8 cellular contexts compared by ENCODE assay signal in genomic region chr16:71723537-71724319, GRCh38. TPM values are rescaled to one million over a fixed set of nuclear protein-coding genes. Genes with fewer than 3 reads are reported as not detected.
A peak's percentile ranks its signal among the peaks of the same experiment; 100 is the strongest.
DNase-seq lines count a peak whose midpoint lies in the region; ATAC-seq and TF ChIP-seq lines count a peak whose summit lies in the region.

No MANE protein-coding gene starts in this region.

- 0% methylated on average over 17 to 104 of the region's 104 CpGs for WGBS in ovary, 3 donors
- WGBS in thyroid gland, 2 donors, result 0 to 1% methylated on average over 24 of the region's 104 CpGs

- peak overlapping the region; percentile 45 for H3K9ac ChIP-seq in SK-N-MC (ENCODE audit: insufficient read length)

- H3K27me3 ChIP-seq in ovary (no peaks in the 10 kb centered on the region), thyroid gland (no peaks in the 10 kb centered on the region)

- TF ChIP-seq POLR2A in ovary (IDR thresholded peaks at IDR 0.05) (peak; percentile 40), thyroid gland (IDR thresholded peaks at IDR 0.05) (peak in 1 of 2 donors; percentile 79)

- no peak for TF ChIP-seq EP300 in ovary (IDR thresholded peaks at IDR 0.05)

- H3K27ac ChIP-seq in SK-N-MC, result no peak overlapping the region
- H3K27ac ChIP-seq in ovary, result peak overlapping the region; percentile 90 to 95
- peak overlapping the region; percentile 73 to 96 (median 87) for H3K27ac ChIP-seq in thyroid gland

- H3K9me3 ChIP-seq in SK-N-MC (ENCODE audit: low read depth, low read length) (no peaks in the 10 kb centered on the region), ovary (no peaks in the 10 kb centered on the region), thyroid gland (no peaks in the 10 kb centered on the region)

- DNase-seq in EH (ENCODE audit: low read depth) (peak; percentile 70), SK-N-MC (ENCODE audit: low read depth, low spot score) (no peak), head of caudate nucleus (peak; percentile 43 to 92 (median 84)), ovary (peak; percentile 72 to 87 (median 79)), thyroid gland (peak; percentile 82 to 85)
- DNase-seq in Jurkat, Clone E6-1 (ENCODE audit: low read depth, low spot score), result peak; percentile 66
- DNase-seq in activated naive CD4-positive, alpha-beta T cell treated with anti-CD3 and anti-CD28 coated beads, Interleukin-2, amount 50 U/mL, for 16 hours, result peak; percentile 81

- peak; percentile 72 for ATAC-seq in GM21529 (IDR thresholded peaks at IDR 0.05; ENCODE audit: unreplicated experiment)

- peak overlapping the region; percentile 67 for H3K4me3 ChIP-seq in Jurkat, Clone E6-1 (ENCODE audit: low read length)
- H3K4me3 ChIP-seq in SK-N-MC (peak overlapping the region; percentile 79), ovary (peak overlapping the region; percentile 70), thyroid gland (replicated peaks in 1 of 3) (peak overlapping the region; percentile 13 to 95 (median 56))

- peaks cover 4% of the 10 kb centered on the region for H3K4me1 ChIP-seq in ovary (ENCODE audit: insufficient read depth)
- peaks cover 32 to 37% of the 10 kb centered on the region in 2 donors for H3K4me1 ChIP-seq in thyroid gland

- TF ChIP-seq CTCF in ovary (IDR thresholded peaks at IDR 0.05) (no peak), thyroid gland (IDR thresholded peaks at IDR 0.05) (peak in 3 of 6 experiments; percentile 15 to 45 (median 26))

- intact Hi-C loops in head of caudate nucleus (cut with DNase I), result no loop called here
- intact Hi-C loops in ovary (cut with DNase I), result no loop called here
- intact Hi-C loops in thyroid gland (cut with DNase I), result no loop called here

- no peaks in the 10 kb centered on the region for H3K36me3 ChIP-seq in SK-N-MC (ENCODE audit: insufficient read depth, low read length)
- H3K36me3 ChIP-seq in ovary, result no peaks in the 10 kb centered on the region
- H3K36me3 ChIP-seq in thyroid gland, result no peaks in the 10 kb centered on the region

RNA-seq across cellular contexts. Expression of gene PHLPP2, which starts 0.8 kb away (rescaled TPM):
- 2.5 TPM for polyA plus RNA-seq in Jurkat, Clone E6-1 (2012; ENCODE audit: insufficient read depth, insufficient read length)
- total RNA-seq in ovary (10 to 100 TPM; 10.1 to 19.0 (median 11.2) TPM), thyroid gland (10 to 100 TPM; 17.7 to 36.9 (median 21.8) TPM)
- 1 to 10 TPM; 3.5 to 8.4 TPM for polyA plus RNA-seq in ovary
